ENCODE assay signal across 31 cellular contexts in genomic region chr12:113497709-113498108, GRCh38. TPM values are rescaled to one million over a fixed set of nuclear protein-coding genes. Genes with fewer than 3 reads are reported as not detected.
"Had no signal": no experiment of that assay in that cellular context is flagged by ENCODE, and none has a peak within 500 bp of the region (broad histone marks: within the 10 kb centered on the region; RNA-seq: fewer than 3 reads in every experiment).

No MANE protein-coding gene starts in this region.

- H3K9ac ChIP-seq: KMS-11, SK-N-SH had no signal

- ATAC-seq: Panc1, Right ventricle myocardium inferior had no signal

- DNase-seq: Karpas-422, MM.1S, MV-4-11, NCI-H1092, NCI-H1105, NCI-H1417 treated with DMSO at 0.1 percent for 48 hours, NCI-H1436 treated with DMSO at 0.1 percent for 48 hours, NCI-H1694 treated with DMSO at 0.1 percent for 48 hours, NCI-H187 treated with DMSO at 0.1 percent for 48 hours, NCI-H2029, NCI-H2081, NCI-H2171 treated with DMSO at 0.1 percent for 48 hours, NCI-H345, NCI-H446, NCI-H510A treated with DMSO at 0.1 percent for 48 hours, NCI-H524 treated with DMSO at 0.1 percent for 48 hours, NCI-H526 treated with DMSO at 0.1 percent for 48 hours, NCI-H774, PC-9, SK-N-SH, SW 1271, T-helper 1 cell had no signal

- H2AFZ ChIP-seq: PC-9 had no signal

- FAIRE-seq: RCC 7860 had no signal

- H3K36me3 ChIP-seq: SJSA1 had no signal

- H3K4me2 ChIP-seq: KMS-11, PC-9, SK-N-SH had no signal

- H3K27ac ChIP-seq: KMS-11, PC-9, RWPE1, SJSA1 had no signal

- H3K4me1 ChIP-seq: SJSA1 had no signal

- H3K9me3 ChIP-seq: SJSA1, SK-N-SH had no signal

- H3K4me3 ChIP-seq: PC-9, SJSA1 had no signal

RNA-seq across cellular contexts. Expression of gene LHX5, which starts 26.0 kb away (rescaled TPM):
- total RNA-seq: LHCN-M2, MCF 10A, OCI-LY7, Right ventricle myocardium inferior, SJSA1 had no signal
- polyA plus RNA-seq: SK-N-SH had no signal
